8 cellular contexts compared by ENCODE assay signal in genomic region chr16:28292731-28293588, GRCh38. TPM values are rescaled to one million over a fixed set of nuclear protein-coding genes. Genes with fewer than 3 reads are reported as not detected.
DNase-seq lines count a peak whose midpoint lies in the region; ATAC-seq, FAIRE-seq and TF ChIP-seq lines count a peak whose summit lies in the region.

No MANE protein-coding gene starts in this region.

- TF ChIP-seq EP300 in HepG2 (IDR thresholded peaks at IDR 0.05; ENCODE audit: low read depth in 2 of 2, low read length in 2 of 2) (no peak), HepG2 (CRISPR knock-in tag; IDR thresholded peaks at IDR 0.05; ENCODE audit: borderline replicate concordance) (no peak)

- H3K27me3 ChIP-seq in astrocyte (ENCODE audit: insufficient read depth, low read length), result peaks cover 13% of the 10 kb centered on the region
- peaks cover 14 to 53% of the 10 kb centered on the region in 2 experiments for H3K27me3 ChIP-seq in HepG2 (ENCODE audit: control insufficient read depth in 1 of 2, insufficient read depth in 2 of 2, low read length in 2 of 2)
- H3K27me3 ChIP-seq in thyroid gland, result no peaks in the 10 kb centered on the region

- peak overlapping the region; percentile 83 for H3K4me2 ChIP-seq in astrocyte (ENCODE audit: low read length)
- peak overlapping the region; percentile 86 for H3K4me2 ChIP-seq in HepG2 (ENCODE audit: low read depth, low read length)

- intact Hi-C loops in HepG2 (cut with micrococcal nuclease; ENCODE audit: unreplicated experiment) (no loop called here), thyroid gland (cut with DNase I) (no loop called here)

- whole genome bisulfite sequencing in HepG2 (ENCODE audit: low lambda C conversion rate), result 21% methylated on average over 23 of the region's 60 CpGs
- WGBS in thyroid gland, 2 donors, result 0 to 1% methylated on average over 1 to 44 of the region's 60 CpGs

- CTCF ChIA-PET in HepG2 (lab: Yijun Ruan, JAX; ENCODE audit: low intra/inter-chr PET ratio, low total read pairs), result no interaction called here

- H3K9me3 ChIP-seq in astrocyte (ENCODE audit: insufficient read depth, low read depth, low read length) (no peaks in the 10 kb centered on the region), HepG2 (ENCODE audit: low read length) (no peaks in the 10 kb centered on the region), thyroid gland (no peaks in the 10 kb centered on the region)

- TF ChIP-seq RAD21 in HepG2 (CRISPR knock-in tag; IDR thresholded peaks at IDR 0.05), result no peak

- H2AFZ ChIP-seq in astrocyte (ENCODE audit: low read depth, low read length) (peak overlapping the region; percentile 60), HepG2 (ENCODE audit: low read length) (no peak overlapping the region)

- FAIRE-seq in astrocyte (lab: Jason Lieb, UNC) (no peak), HepG2 (lab: Jason Lieb, UNC) (no peak)

- H3K27me3 Mint-ChIP-seq in astrocyte (ENCODE audit: low read depth, unreplicated experiment), result peaks cover 25% of the 10 kb centered on the region

- no peaks in the 10 kb centered on the region for H3K9me3 Mint-ChIP-seq in astrocyte (ENCODE audit: unreplicated experiment)

- ATAC-seq in HepG2 (no peak), GM18520 (IDR thresholded peaks at IDR 0.05; ENCODE audit: unreplicated experiment) (no peak)

- peak; percentile 59 for DNase-seq in NCI-H82 (lab: John Stamatoyannopoulos, UW)
- DNase-seq in NCI-H82 treated with DMSO at 0.1 percent for 48 hours (lab: John Stamatoyannopoulos, UW; ENCODE audit: unreplicated experiment), result no peak
- peak; percentile 27 for DNase-seq in NCI-H2029 treated with DMSO at 0.1 percent for 48 hours (lab: John Stamatoyannopoulos, UW)
- no peak for DNase-seq in astrocyte (ENCODE audit: low read depth)
- no peak for DNase-seq in HepG2 (ENCODE audit: low spot score)
- DNase-seq in thyroid gland, result peak; percentile 76 to 81
- no peak for DNase-seq in Kasumi-1 (lab: John Stamatoyannopoulos, UW)

- in situ Hi-C loops in HepG2 (cut with HindIII; ENCODE audit: extremely low pct_ligation_motif_present, low pct_unique_long_range_greater_than_20kb), result no loop called here

- peaks cover 2% of the 10 kb centered on the region for H3K36me3 Mint-ChIP-seq in astrocyte (ENCODE audit: low read depth, unreplicated experiment)

- H3K4me3 Mint-ChIP-seq in astrocyte (ENCODE audit: unreplicated experiment), result peak overlapping the region; percentile 79

- no peak overlapping the region for H3K27ac Mint-ChIP-seq in astrocyte (ENCODE audit: unreplicated experiment)

- POLR2A ChIA-PET in HepG2 (lab: Yijun Ruan, JAX), result interaction anchor here (0.7 to 0.8 kb wide), 2 partner anchors 12 to 15 kb away, joined by 3 read pairs; no protein-coding TSS in a partner anchor

- H4K20me1 ChIP-seq in astrocyte (ENCODE audit: insufficient read depth, low read length) (peaks cover 7% of the 10 kb centered on the region), HepG2 (ENCODE audit: insufficient read depth, low read length) (peaks cover 4% of the 10 kb centered on the region; the same call in 1 of the 2 replicates)

- peaks cover 2% of the 10 kb centered on the region for H3K4me1 ChIP-seq in astrocyte (ENCODE audit: insufficient read depth, low read length)
- H3K4me1 ChIP-seq in HepG2 (ENCODE audit: insufficient read depth, low read length), result peaks cover 48% of the 10 kb centered on the region
- peaks cover 13 to 18% of the 10 kb centered on the region in 2 donors for H3K4me1 ChIP-seq in thyroid gland

- H3K4me3 ChIP-seq in astrocyte (ENCODE audit: insufficient read depth, low read depth, low read length) (peak overlapping the region; percentile 54), HepG2 (replicated peaks in 1 of 3; ENCODE audit: insufficient read depth in 1 of 3, low read depth in 2 of 3, low read length in 3 of 3) (peak overlapping the region; percentile 47 to 71 (median 61); a peak in 5 of 6 replicates), thyroid gland (replicated peaks in 1 of 3) (peak overlapping the region; percentile 18 to 58 (median 57))

- TF ChIP-seq CTCF in astrocyte (IDR thresholded peaks at IDR 0.05; ENCODE audit: insufficient read depth, low read depth, low read length), result no peak
- no peak for TF ChIP-seq CTCF in HepG2 (CRISPR knock-in tag; IDR thresholded peaks at IDR 0.05)
- no peak for TF ChIP-seq CTCF in thyroid gland (IDR thresholded peaks at IDR 0.05)

- TF ChIP-seq POLR2A in HepG2 (IDR thresholded peaks at IDR 0.05; ENCODE audit: insufficient read depth in 1 of 2, low read depth in 2 of 2, low read length in 2 of 2) (no peak), thyroid gland (IDR thresholded peaks at IDR 0.05) (peak in 1 of 2 donors; percentile 41)

- no TSS peak for BruUV-seq in HepG2 (replicated peaks; lab: Mats Ljungman, UMichigan)

- no peaks in the 10 kb centered on the region for H3K4me1 Mint-ChIP-seq in astrocyte (ENCODE audit: low read depth, unreplicated experiment)

- H3K9ac ChIP-seq in astrocyte (ENCODE audit: low read length), result peak overlapping the region; percentile 41
- no peak overlapping the region; the same call in 1 of the 2 replicates for H3K9ac ChIP-seq in HepG2 (ENCODE audit: insufficient read depth, low read depth, low read length)

- H3K79me2 ChIP-seq in astrocyte (ENCODE audit: insufficient read depth, low read length) (no peaks in the 10 kb centered on the region), HepG2 (ENCODE audit: insufficient read depth, low read length) (no peaks in the 10 kb centered on the region)

- H3K36me3 ChIP-seq in astrocyte (ENCODE audit: insufficient read depth, low read length) (no peaks in the 10 kb centered on the region), HepG2 (replicated peaks in 1 of 2; ENCODE audit: control insufficient read depth in 1 of 2, insufficient read depth in 2 of 2, low read length in 2 of 2) (no peaks in the 10 kb centered on the region), thyroid gland (no peaks in the 10 kb centered on the region)

- H3K27ac ChIP-seq in astrocyte (ENCODE audit: low read depth, low read length), result no peak overlapping the region
- no peak overlapping the region for H3K27ac ChIP-seq in HepG2 (ENCODE audit: extremely low read length, insufficient read depth, low read length)
- H3K27ac ChIP-seq in thyroid gland, result no peak overlapping the region

TF ChIP-seq in HepG2, 621 proteins besides CTCF, POLR2A, EP300 and RAD21 (continues in another document):
- TF ChIP-seq STAT6 (CRISPR knock-in tag; IDR thresholded peaks at IDR 0.05; ENCODE audit: borderline replicate concordance), result no peak
- no peak for TF ChIP-seq CHD4 (IDR thresholded peaks at IDR 0.05; ENCODE audit: borderline replicate concordance, low read length)
- TF ChIP-seq ZBTB14 (CRISPR knock-in tag; IDR thresholded peaks at IDR 0.05), result no peak
- TF ChIP-seq ZNF354B (CRISPR knock-in tag; IDR thresholded peaks at IDR 0.05), result no peak

RNA-seq across cellular contexts. Expression of gene SBK1, which starts 0.6 kb away (rescaled TPM):
- total RNA-seq in astrocyte (4.0 and 7.0 TPM in 2 replicates), HepG2 (2016; rRNA removed; fragmentation: Illumina TruSeq; extraction: Trizol) (0.15 and 0.18 TPM in 2 replicates), thyroid gland (1 to 10 TPM; 2.8 to 6.8 (median 4.8) TPM)
- total RNA-seq in HepG2 (2016; cell fraction: cytosol; rRNA removed; fragmentation: Illumina TruSeq; extraction: Trizol; ENCODE audit: low read depth), result 0.09 TPM in 1 of 2 replicates, not detected in the other
- total RNA-seq in HepG2 (2016; cell fraction: insoluble cytoplasmic fraction; rRNA removed; fragmentation: Illumina TruSeq; extraction: Trizol), result 0.19 and 0.25 TPM in 2 replicates
- total RNA-seq in HepG2 (2016; cell fraction: membrane; rRNA removed; fragmentation: Illumina TruSeq; extraction: Trizol), result 0.22 and 0.28 TPM in 2 replicates
- 0.13 and 0.16 TPM in 2 replicates for total RNA-seq in HepG2 (2016; cell fraction: nucleus; rRNA removed; fragmentation: Illumina TruSeq; extraction: Trizol)
- polyA plus RNA-seq in HepG2 (2011; rRNA removed), result 0.17 and 0.26 TPM in 2 replicates
- polyA plus RNA-seq in HepG2 (2011; cell fraction: cytosol; rRNA removed), result 0.19 and 0.26 TPM in 2 replicates
- 0.59 and 0.61 TPM in 2 replicates for polyA plus RNA-seq in HepG2 (2011; cell fraction: nucleus; rRNA removed)
- polyA plus RNA-seq in HepG2 (2012), result 0.44 and 0.76 TPM in 2 replicates
- 0.06 and 0.08 TPM in 2 replicates for polyA plus RNA-seq in HepG2 (2016; cell fraction: cytosol; fragmentation: Illumina TruSeq; extraction: Trizol; ENCODE audit: low read depth)
- 0.66 and 0.71 TPM in 2 replicates for polyA plus RNA-seq in HepG2 (2016; cell fraction: insoluble cytoplasmic fraction; fragmentation: Illumina TruSeq; extraction: Trizol; ENCODE audit: low read depth)
- polyA plus RNA-seq in HepG2 (2016; cell fraction: membrane; fragmentation: Illumina TruSeq; extraction: Trizol; ENCODE audit: low read depth), result 0.19 and 0.34 TPM in 2 replicates
- 0.70 and 0.92 TPM in 2 replicates for polyA plus RNA-seq in HepG2 (2016; cell fraction: nucleus; fragmentation: Illumina TruSeq; extraction: Trizol; ENCODE audit: insufficient read depth, low read depth)
- 0.16 and 0.52 TPM in 2 replicates for polyA minus RNA-seq in HepG2 (2011; rRNA and poly(A)+ RNA removed; ENCODE audit: low replicate concordance)
- 0.26 and 0.59 TPM in 2 replicates for polyA minus RNA-seq in HepG2 (2011; cell fraction: cytosol; rRNA and poly(A)+ RNA removed)
- 0.13 and 0.25 TPM in 2 replicates for polyA minus RNA-seq in HepG2 (2011; cell fraction: nucleus; rRNA and poly(A)+ RNA removed)

Comparison
In these comparisons a context has a peak if more than half of its experiments do, and no peak if none do; other contexts are left out.
1. DNase-seq: peak in NCI-H82 (single experiment), NCI-H2029 treated with DMSO at 0.1 percent for 48 hours (single experiment) and thyroid gland (2 of 2); none in NCI-H82 treated with DMSO at 0.1 percent for 48 hours (single experiment), astrocyte (single experiment), HepG2 (single experiment) and Kasumi-1 (0 of 2).
2. Peak in every context shown above with its lines, with median percentiles within 50 percentile points of each other: H3K4me3 ChIP-seq.